1 cellular context compared by ENCODE assay signal in the genomic region with DNA sequence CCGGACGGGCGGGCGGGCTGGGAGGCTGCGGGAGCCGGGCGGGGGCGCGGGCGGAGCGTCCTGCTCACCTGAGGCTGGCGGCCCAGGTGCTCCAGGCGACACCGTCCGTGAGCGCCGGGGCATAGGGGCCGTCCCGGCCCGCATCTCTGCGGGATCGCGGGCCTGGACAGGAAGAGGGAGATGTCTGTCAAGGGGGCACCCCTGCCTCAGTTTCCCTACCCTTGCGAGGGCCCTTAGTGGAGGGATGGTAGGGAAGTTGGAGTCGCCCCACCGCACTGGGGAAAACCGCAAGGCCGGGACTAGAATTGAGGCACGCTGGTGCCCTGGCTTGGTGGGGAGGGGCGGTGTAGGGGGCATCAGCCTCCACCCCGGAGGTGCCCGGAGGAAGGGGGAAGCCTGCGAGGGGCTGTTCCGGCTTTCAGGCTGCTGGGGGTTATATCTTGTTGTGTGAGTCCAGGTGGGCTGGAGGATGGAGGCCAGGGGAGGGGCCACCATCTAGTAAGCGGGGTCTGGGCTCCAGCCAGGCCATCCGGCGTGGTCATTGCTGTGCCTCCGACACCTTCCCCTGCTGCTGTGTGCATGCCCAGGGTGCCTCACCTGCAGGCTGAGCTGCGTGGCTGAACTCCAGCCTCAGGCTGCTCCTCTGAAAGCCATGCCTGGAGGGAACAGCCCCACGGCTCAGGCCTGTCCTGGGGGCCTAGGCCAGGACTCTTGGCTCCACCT.
TF ChIP-seq lines count a peak whose summit lies in the region.

No MANE protein-coding gene starts in this region.

TF ChIP-seq in liver, 16 proteins besides CTCF, POLR2A, EP300 and RAD21:
- TF ChIP-seq FOXA2 (IDR thresholded peaks at IDR 0.05) (no peak), HNF4G (IDR thresholded peaks at IDR 0.05) (no peak), REST (IDR thresholded peaks at IDR 0.05) (no peak), NR2F2 (IDR thresholded peaks at IDR 0.05) (no peak), YY1 (IDR thresholded peaks at IDR 0.05) (no peak), GABPA (IDR thresholded peaks at IDR 0.05 in 1 of 2, conservative IDR thresholded peaks at IDR 0.05 in 1 of 2) (no peak), FOXA1 (IDR thresholded peaks at IDR 0.05) (no peak), MAX (IDR thresholded peaks at IDR 0.05) (no peak), TAF1 (conservative IDR thresholded peaks at IDR 0.05) (no peak), RXRA (IDR thresholded peaks at IDR 0.05) (no peak), HNF4A (conservative IDR thresholded peaks at IDR 0.05) (no peak), JUND (IDR thresholded peaks at IDR 0.05) (no peak), EGR1 (IDR thresholded peaks at IDR 0.05; ENCODE audit: low read depth in 2 of 2) (no peak), SP1 (IDR thresholded peaks at IDR 0.05) (no peak), ATF3 (IDR thresholded peaks at IDR 0.05) (no peak)
- TF ChIP-seq, protein P1, sequence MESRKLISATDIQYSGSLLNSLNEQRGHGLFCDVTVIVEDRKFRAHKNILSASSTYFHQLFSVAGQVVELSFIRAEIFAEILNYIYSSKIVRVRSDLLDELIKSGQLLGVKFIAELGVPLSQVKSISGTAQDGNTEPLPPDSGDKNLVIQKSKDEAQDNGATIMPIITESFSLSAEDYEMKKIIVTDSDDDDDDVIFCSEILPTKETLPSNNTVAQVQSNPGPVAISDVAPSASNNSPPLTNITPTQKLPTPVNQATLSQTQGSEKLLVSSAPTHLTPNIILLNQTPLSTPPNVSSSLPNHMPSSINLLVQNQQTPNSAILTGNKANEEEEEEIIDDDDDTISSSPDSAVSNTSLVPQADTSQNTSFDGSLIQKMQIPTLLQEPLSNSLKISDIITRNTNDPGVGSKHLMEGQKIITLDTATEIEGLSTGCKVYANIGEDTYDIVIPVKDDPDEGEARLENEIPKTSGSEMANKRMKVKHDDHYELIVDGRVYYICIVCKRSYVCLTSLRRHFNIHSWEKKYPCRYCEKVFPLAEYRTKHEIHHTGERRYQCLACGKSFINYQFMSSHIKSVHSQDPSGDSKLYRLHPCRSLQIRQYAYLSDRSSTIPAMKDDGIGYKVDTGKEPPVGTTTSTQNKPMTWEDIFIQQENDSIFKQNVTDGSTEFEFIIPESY (IDR thresholded peaks at IDR 0.05), result no peak
